In genomic region chr11:8261316-8261715, GRCh38 we compare ENCODE assay signal across 23 cellular contexts. TPM values are rescaled to one million over a fixed set of nuclear protein-coding genes. Genes with fewer than 3 reads are reported as not detected.
"Had no signal": no experiment of that assay in that cellular context is flagged by ENCODE, and none has a peak within 500 bp of the region (broad histone marks: within the 10 kb centered on the region; RNA-seq: fewer than 3 reads in every experiment).

No MANE protein-coding gene starts in this region.

- H3K36me3 Mint-ChIP-seq: naive thymus-derived CD8-positive, alpha-beta T cell; T-cell had no signal

- H3K4me3 Mint-ChIP-seq: activated CD8-positive, alpha-beta T cell treated with anti-CD3 and anti-CD28 coated beads, Interleukin-2, amount 10 ng/mL, durations not matched to agents 7 days and 5 days; activated naive CD4-positive, alpha-beta T cell treated with anti-CD3 and anti-CD28 coated beads for 36 hours; activated naive CD8-positive, alpha-beta T cell treated with anti-CD3 and anti-CD28 coated beads, Interleukin-2, amount 50 U/mL, for 24 hours; stimulated activated naive CD8-positive, alpha-beta T cell treated with anti-CD3 and anti-CD28 coated beads, Interleukin-15, amount 100 ng/mL, for 72 hours had no signal

- H3K27ac Mint-ChIP-seq: activated CD8-positive, alpha-beta T cell treated with anti-CD3 and anti-CD28 coated beads, Interleukin-2, amount 10 ng/mL, durations not matched to agents 7 days and 5 days; activated naive CD4-positive, alpha-beta T cell treated with anti-CD3 and anti-CD28 coated beads for 36 hours; activated naive CD8-positive, alpha-beta T cell treated with anti-CD3 and anti-CD28 coated beads, Interleukin-2, amount 50 U/mL, for 24 hours; progenitor cell of endocrine pancreas; stimulated activated naive CD8-positive, alpha-beta T cell treated with anti-CD3 and anti-CD28 coated beads, Interleukin-15, amount 100 ng/mL, for 72 hours; T-cell had no signal

- H3K36me3 ChIP-seq: breast epithelium, gastrocnemius medialis, heart left ventricle had no signal

- H3K4me3 ChIP-seq: breast epithelium, mucosa of descending colon, SK-N-MC had no signal

- FAIRE-seq: urothelium cell line had no signal

- H3K27ac ChIP-seq: breast epithelium, SK-N-MC, WERI-Rb-1 had no signal

- H3K9me3 Mint-ChIP-seq: activated naive CD4-positive, alpha-beta T cell treated with anti-CD3 and anti-CD28 coated beads for 36 hours; activated naive CD8-positive, alpha-beta T cell treated with anti-CD3 and anti-CD28 coated beads, Interleukin-2, amount 50 U/mL, for 24 hours; naive thymus-derived CD8-positive, alpha-beta T cell; stimulated activated naive CD8-positive, alpha-beta T cell treated with anti-CD3 and anti-CD28 coated beads, Interleukin-15, amount 100 ng/mL, for 72 hours; T-cell had no signal

- DNase-seq: activated CD4-positive, alpha-beta T cell treated with anti-CD3 and anti-CD28 coated beads for 4 hours; activated CD8-positive, alpha-beta T cell treated with anti-CD3 and anti-CD28 coated beads, Interleukin-2, amount 10 ng/mL, durations not matched to agents 7 days and 5 days; activated naive CD4-positive, alpha-beta T cell treated with anti-CD3 and anti-CD28 coated beads for 36 hours; activated naive CD8-positive, alpha-beta T cell treated with anti-CD3 and anti-CD28 coated beads, Interleukin-2, amount 50 U/mL, for 24 hours; erythroblast; heart left ventricle; mammary epithelial cell; mucosa of descending colon; naive thymus-derived CD8-positive, alpha-beta T cell; right cardiac atrium; stimulated activated CD4-positive, alpha-beta T cell treated with anti-CD3 and anti-CD28 coated beads, Interleukin-1b, Interleukin-23, amount 100 ng/mL, for 48 hours; stimulated activated naive CD8-positive, alpha-beta T cell treated with anti-CD3 and anti-CD28 coated beads, Interleukin-15, amount 100 ng/mL, for 72 hours; T1000; WERI-Rb-1 had no signal

- H3K9me3 ChIP-seq: breast epithelium, gastrocnemius medialis, heart left ventricle, mucosa of descending colon had no signal

RNA-seq across cellular contexts. Expression of gene LMO1, which starts 2.4 kb away (rescaled TPM):
- total RNA-seq: activated CD8-positive, alpha-beta T cell treated with anti-CD3 and anti-CD28 coated beads, Interleukin-2, amount 10 ng/mL, durations not matched to agents 7 days and 5 days; activated naive CD4-positive, alpha-beta T cell treated with anti-CD3 and anti-CD28 coated beads for 36 hours; aorta; breast epithelium; dermis microvascular lymphatic vessel endothelial cell; naive thymus-derived CD8-positive, alpha-beta T cell; omental fat pad; T-cell had no signal
- polyA plus RNA-seq: aorta; mammary epithelial cell; naive thymus-derived CD8-positive, alpha-beta T cell had no signal
